Comparison of ENCODE assay signal across 18 cellular contexts in the genomic region with DNA sequence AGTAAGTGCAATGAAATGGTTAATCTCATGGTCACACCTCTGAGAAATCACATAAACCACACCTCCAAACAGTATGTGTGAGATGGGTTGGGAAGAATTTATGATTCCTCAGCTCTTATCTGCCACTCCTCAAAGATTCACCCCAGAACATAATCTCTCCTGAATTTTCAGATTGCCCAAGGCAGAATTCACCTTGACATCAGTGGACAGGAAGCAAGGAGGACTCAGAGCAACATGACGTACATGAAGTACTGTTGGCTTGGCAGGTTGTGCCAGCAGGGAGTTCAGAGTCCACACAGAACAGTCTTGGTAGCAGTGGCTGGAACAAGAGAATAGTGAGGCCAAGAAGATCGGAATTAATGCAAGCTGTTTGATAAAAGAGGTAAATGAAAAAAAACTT. TPM values are rescaled to one million over a fixed set of nuclear protein-coding genes. Genes with fewer than 3 reads are reported as not detected.
A peak's percentile ranks its signal among the peaks of the same experiment; 100 is the strongest.
DNase-seq lines count a peak whose midpoint lies in the region; ATAC-seq and TF ChIP-seq lines count a peak whose summit lies in the region.
"Had no signal": no experiment of that assay in that cellular context is flagged by ENCODE, and none has a peak within 500 bp of the region (broad histone marks: within the 10 kb centered on the region; RNA-seq: fewer than 3 reads in every experiment).

No MANE protein-coding gene starts in this region.

- H3K27me3 ChIP-seq in foreskin keratinocyte: no peaks in the 10 kb centered on the region
- H3K27me3 ChIP-seq: BE2C had no signal

- no peak for TF ChIP-seq CTCF in RWPE1 (conservative IDR thresholded peaks at IDR 0.05; ENCODE audit: low read depth)
- no peak for TF ChIP-seq CTCF in foreskin keratinocyte (conservative IDR thresholded peaks at IDR 0.05)

- CTCF ChIA-PET in RWPE1 (lab: Yijun Ruan, JAX): no interaction called here

- DNase-seq in A172 (ENCODE audit: low spot score) (peak; percentile 14), RWPE1 (ENCODE audit: low spot score) (peak; percentile 41), foreskin keratinocyte (peak; percentile 62 to 90), mucosa of gallbladder (ENCODE audit: low spot score) (peak; percentile 49), middle frontal gyrus (ENCODE audit: extremely low spot score, low spot score) (no peak), NCI-H524 (lab: John Stamatoyannopoulos, UW) (no peak), NCI-H345 treated with DMSO at 0.1 percent for 48 hours (lab: John Stamatoyannopoulos, UW; ENCODE audit: unreplicated experiment) (no peak)
- no peak for DNase-seq in activated CD8-positive, alpha-beta memory T cell treated with anti-CD3 and anti-CD28 coated beads for 24 hours
- DNase-seq: BE2C; CD4-positive, CD25-positive, alpha-beta regulatory T cell; COR-L47; GM23248; HCEC 1CT; NCI-H1105 treated with DMSO at 0.1 percent for 48 hours; NCI-H1694 treated with DMSO at 0.1 percent for 48 hours; NCI-H524 treated with DMSO at 0.1 percent for 48 hours had no signal

- ATAC-seq in foreskin keratinocyte: peak; percentile 27
- ATAC-seq: GM12878, Right ventricle myocardium inferior had no signal

- H3K27ac ChIP-seq in RWPE1 (no peak overlapping the region), foreskin keratinocyte (no peak overlapping the region)
- H3K27ac ChIP-seq: GM23248 had no signal

- POLR2A ChIA-PET in RWPE1 (lab: Yijun Ruan, JAX; ENCODE audit: low non-redundant PET): no interaction called here

- no peaks in the 10 kb centered on the region for H3K4me1 ChIP-seq in foreskin keratinocyte
- H3K4me1 ChIP-seq: BE2C had no signal

RNA-seq across cellular contexts. Expression of a gene that starts 31.7 kb away (rescaled TPM):
- total RNA-seq in A172 (2014; rRNA removed; shearing (Covaris generic)): 159 and 186 TPM in 2 replicates
- total RNA-seq in foreskin keratinocyte (27.5 and 33.0 TPM in 2 replicates), mucosa of gallbladder (126 TPM)
- 11.1 TPM in 2 replicates for polyA plus RNA-seq in foreskin keratinocyte

RNA-seq across cellular contexts. Expression of a gene that starts 56.6 kb away (rescaled TPM):
- 27.8 and 35.5 TPM in 2 replicates for total RNA-seq in A172 (2014; rRNA removed; shearing (Covaris generic))
- total RNA-seq in foreskin keratinocyte: 17.1 and 19.6 TPM in 2 replicates
- polyA plus RNA-seq in foreskin keratinocyte: 3.3 and 4.6 TPM in 2 replicates
- total RNA-seq in mucosa of gallbladder: 12.9 TPM

RNA-seq across cellular contexts. Expression of a gene that starts 56.8 kb away (rescaled TPM):
- total RNA-seq in A172 (2014; rRNA removed; shearing (Covaris generic)): 52.6 and 79.1 TPM in 2 replicates
- total RNA-seq in foreskin keratinocyte (38.0 and 44.2 TPM in 2 replicates), mucosa of gallbladder (11.0 TPM)
- 18.3 and 23.2 TPM in 2 replicates for polyA plus RNA-seq in foreskin keratinocyte

Comparison
In these comparisons a context has a peak if more than half of its experiments do, and no peak if none do; other contexts are left out.
1. DNase-seq: peak in A172 (single experiment), RWPE1 (single experiment), foreskin keratinocyte (2 of 2) and mucosa of gallbladder (single experiment); none in middle frontal gyrus (single experiment), NCI-H524 (0 of 2), activated CD8-positive, alpha-beta memory T cell treated with anti-CD3 and anti-CD28 coated beads for 24 hours (single experiment) and NCI-H345 treated with DMSO at 0.1 percent for 48 hours (single experiment).